Comparison of ENCODE assay signal across 8 cellular contexts in the genomic region with DNA sequence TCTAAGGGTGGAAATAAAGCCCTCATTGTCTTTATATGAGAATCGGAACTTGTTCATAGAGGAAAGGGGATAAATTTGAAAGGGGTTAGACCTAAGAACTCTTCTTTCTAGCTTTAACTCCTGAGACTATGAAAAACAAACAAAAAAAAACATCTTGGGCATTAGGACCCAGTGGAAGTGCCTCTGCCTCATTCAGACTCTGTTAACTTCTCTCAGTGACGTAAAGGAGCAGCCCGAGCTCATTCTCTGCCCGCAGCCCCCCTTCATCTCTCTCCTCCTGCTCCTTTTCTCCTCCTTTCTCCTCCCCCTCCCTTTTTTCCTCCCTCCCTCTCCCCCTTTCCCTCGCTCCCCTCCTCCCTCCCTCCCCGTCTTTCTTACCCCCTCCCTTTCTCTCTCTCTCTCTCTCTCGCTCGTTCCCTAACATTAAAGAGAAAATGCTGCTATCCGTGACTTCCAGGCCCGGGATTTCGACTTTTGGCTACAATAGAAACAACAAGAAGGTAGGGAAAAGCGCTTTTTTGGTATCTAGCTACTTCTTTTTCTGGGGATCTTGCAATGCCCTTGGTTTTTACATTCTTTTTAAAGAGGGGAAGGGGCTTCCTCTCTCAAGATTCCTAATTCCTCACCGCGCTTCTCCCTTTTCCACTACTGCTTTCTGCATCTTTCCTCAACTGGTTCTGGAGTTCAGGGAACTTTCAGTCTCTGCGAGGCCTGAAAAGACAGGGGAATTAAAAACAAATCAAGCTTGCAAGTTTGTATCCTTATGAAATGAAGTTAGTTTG. TPM values are rescaled to one million over a fixed set of nuclear protein-coding genes. Genes with fewer than 3 reads are reported as not detected.
DNase-seq lines count a peak whose midpoint lies in the region; ATAC-seq and TF ChIP-seq lines count a peak whose summit lies in the region.

A gene with protein sequence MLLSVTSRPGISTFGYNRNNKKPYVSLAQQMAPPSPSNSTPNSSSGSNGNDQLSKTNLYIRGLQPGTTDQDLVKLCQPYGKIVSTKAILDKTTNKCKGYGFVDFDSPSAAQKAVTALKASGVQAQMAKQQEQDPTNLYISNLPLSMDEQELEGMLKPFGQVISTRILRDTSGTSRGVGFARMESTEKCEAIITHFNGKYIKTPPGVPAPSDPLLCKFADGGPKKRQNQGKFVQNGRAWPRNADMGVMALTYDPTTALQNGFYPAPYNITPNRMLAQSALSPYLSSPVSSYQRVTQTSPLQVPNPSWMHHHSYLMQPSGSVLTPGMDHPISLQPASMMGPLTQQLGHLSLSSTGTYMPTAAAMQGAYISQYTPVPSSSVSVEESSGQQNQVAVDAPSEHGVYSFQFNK (plus strand): TSS at position 231 of the 782 bp plus-strand sequence. CDS start 204 bp downstream, at position 435.

- no peaks in the 10 kb centered on the region for H3K4me1 ChIP-seq in right cardiac atrium (ENCODE audit: control insufficient read depth, insufficient read depth, low read length)
- peaks cover 3% of the 10 kb centered on the region for H3K4me1 ChIP-seq in parathyroid adenoma

- H3K27ac ChIP-seq in right cardiac atrium (ENCODE audit: low read length) (peak within 1 kb of the TSS; percentile 92), parathyroid adenoma (peak within 1 kb of the TSS; percentile 80)

- no peak within 1 kb of the TSS for H3K9ac ChIP-seq in parathyroid adenoma

- TF ChIP-seq CTCF in NB4 (IDR thresholded peaks at IDR 0.05; ENCODE audit: low read depth, low read length) = no peak
- TF ChIP-seq CTCF in astrocyte of the spinal cord (IDR thresholded peaks at IDR 0.05; ENCODE audit: low read depth, low read length) = no peak
- TF ChIP-seq CTCF in parathyroid adenoma (IDR thresholded peaks at IDR 0.05) = no peak

- intact Hi-C loops in right cardiac atrium (cut with DNase I) = loop anchor here in 1 of 4 donors (5.0 kb wide), 1 partner anchor 51 kb away; no protein-coding TSS in a partner anchor

- no peaks in the 10 kb centered on the region for H3K27me3 ChIP-seq in right cardiac atrium (ENCODE audit: control insufficient read depth, insufficient read depth)
- H3K27me3 ChIP-seq in parathyroid adenoma (ENCODE audit: control insufficient read depth, insufficient read depth, low read length) = no peaks in the 10 kb centered on the region

- TF ChIP-seq POLR2A in NB4 (IDR thresholded peaks at IDR 0.05; ENCODE audit: extremely low read depth, insufficient read length) = no peak

- H3K9me3 ChIP-seq in right cardiac atrium (ENCODE audit: control insufficient read depth, low read length) (no peaks in the 10 kb centered on the region), parathyroid adenoma (ENCODE audit: control insufficient read depth, low read length) (no peaks in the 10 kb centered on the region)

- peak; percentile 72 for ATAC-seq in GM18498 (IDR thresholded peaks at IDR 0.05; ENCODE audit: unreplicated experiment)
- ATAC-seq in right cardiac atrium = peak; percentile 95 to 98
- ATAC-seq in GM18520 (IDR thresholded peaks at IDR 0.05; ENCODE audit: unreplicated experiment) = no peak
- ATAC-seq in GM21515 (IDR thresholded peaks at IDR 0.05; ENCODE audit: unreplicated experiment) = no peak

- H3K4me2 ChIP-seq in parathyroid adenoma (ENCODE audit: low read length) = peak within 1 kb of the TSS; percentile 93

- in situ Hi-C loops in astrocyte of the spinal cord (cut with HindIII; ENCODE audit: low sequenced_read_pairs) = no loop called here

- DNase-seq in NB4 (ENCODE audit: low read depth) (peak; percentile 70), SW 1271 (lab: John Stamatoyannopoulos, UW) (peak; percentile 83 to 96), astrocyte of the spinal cord (ENCODE audit: low read depth, low spot score) (peak; percentile 95), right cardiac atrium (peak; percentile 82 to 90 (median 88))

- peaks cover 4% of the 10 kb centered on the region for H3K79me2 ChIP-seq in parathyroid adenoma

- peak within 1 kb of the TSS; percentile 80 for H2AFZ ChIP-seq in parathyroid adenoma

- H3K36me3 ChIP-seq in parathyroid adenoma (ENCODE audit: control insufficient read depth, insufficient read depth, low read length) = no peaks in the 10 kb centered on the region

- 1% methylated on average over 15 of the region's 15 CpGs for WGBS in right cardiac atrium

- H3K4me3 ChIP-seq in NB4 (ENCODE audit: low read depth, low read length) (peak within 1 kb of the TSS; percentile 54), astrocyte of the spinal cord (ENCODE audit: low read depth, low read length) (peak within 1 kb of the TSS; percentile 86), right cardiac atrium (ENCODE audit: low read length) (peak within 1 kb of the TSS; percentile 83), parathyroid adenoma (ENCODE audit: low read depth, low read length) (peak within 1 kb of the TSS; percentile 75)

RNA-seq across cellular contexts. Expression of the gene that starts here (rescaled TPM):
- 10 to 100 TPM; 29.6 to 41.4 (median 37.6) TPM for total RNA-seq in right cardiac atrium
- polyA plus RNA-seq in right cardiac atrium = 11.0 TPM

Comparison
In these comparisons a context has a peak if more than half of its experiments do, and no peak if none do; other contexts are left out.
1. ATAC-seq: peak in GM18498 (single experiment) and right cardiac atrium (2 of 2); none in GM18520 (single experiment) and GM21515 (single experiment).
2. Peak in every context shown above with its lines, with median percentiles within 50 percentile points of each other: DNase-seq and H3K4me3 ChIP-seq.